ENCODE assay signal across 21 cellular contexts in the genomic region with DNA sequence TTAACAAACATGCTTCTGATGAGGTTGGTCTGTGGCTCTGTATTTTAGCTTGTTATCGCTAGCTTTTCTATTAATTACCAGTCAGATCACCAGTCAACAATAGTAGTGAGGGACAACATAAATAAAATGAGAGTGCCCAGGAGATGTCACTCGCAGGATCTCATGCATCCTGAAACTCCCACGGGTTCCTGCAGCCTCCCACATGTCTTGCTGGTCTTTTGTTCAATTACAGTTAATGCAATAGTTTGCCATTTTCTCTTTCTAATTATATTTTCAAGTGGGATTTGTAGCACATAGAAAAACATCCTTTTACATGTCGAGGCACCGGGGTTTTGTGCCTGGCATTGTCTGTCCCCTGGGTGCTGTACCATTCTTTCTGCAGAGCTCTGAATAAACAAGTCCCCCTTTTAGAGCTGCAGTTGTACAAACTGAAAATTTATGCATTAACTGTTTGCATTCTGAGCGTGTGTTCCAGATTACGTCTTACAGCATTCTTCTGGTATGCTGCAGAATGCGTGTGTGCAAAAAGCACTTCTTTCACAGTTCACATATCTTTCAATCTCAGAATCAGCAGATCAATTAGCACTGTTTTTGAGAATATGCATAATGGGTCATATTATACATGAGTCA. TPM values are rescaled to one million over a fixed set of nuclear protein-coding genes. Genes with fewer than 3 reads are reported as not detected.
DNase-seq lines count a peak whose midpoint lies in the region; ATAC-seq, FAIRE-seq and TF ChIP-seq lines count a peak whose summit lies in the region.
"Had no signal": no experiment of that assay in that cellular context is flagged by ENCODE, and none has a peak within 500 bp of the region (broad histone marks: within the 10 kb centered on the region; RNA-seq: fewer than 3 reads in every experiment).

No MANE protein-coding gene starts in this region.

- no peaks in the 10 kb centered on the region for H3K9me3 Mint-ChIP-seq in brain
- no peaks in the 10 kb centered on the region for H3K9me3 Mint-ChIP-seq in mesothelial cell of epicardium
- H3K9me3 Mint-ChIP-seq: activated naive CD4-positive, alpha-beta T cell treated with anti-CD3 and anti-CD28 coated beads, Interleukin-2, amount 50 U/mL, for 24 hours had no signal

- no peak for TF ChIP-seq CTCF in brain (conservative IDR thresholded peaks at IDR 0.05)
- no peak for TF ChIP-seq CTCF in mesothelial cell of epicardium (IDR thresholded peaks at IDR 0.05; ENCODE audit: unreplicated experiment)
- TF ChIP-seq CTCF in pancreas (IDR thresholded peaks at IDR 0.05): no peak

- no peaks in the 10 kb centered on the region for H3K27me3 ChIP-seq in pancreas
- H3K27me3 ChIP-seq: neutrophil, tibial artery had no signal

- H3K4me3 Mint-ChIP-seq in brain (peak overlapping the region; percentile 41 to 72 (median 65)), mesothelial cell of epicardium (no peak overlapping the region)
- H3K4me3 Mint-ChIP-seq: activated naive CD4-positive, alpha-beta T cell treated with anti-CD3 and anti-CD28 coated beads, Interleukin-2, amount 50 U/mL, for 24 hours had no signal

- H3K27ac Mint-ChIP-seq in brain: peak overlapping the region in 4 of 5 experiments; percentile 53 to 92 (median 77)
- H3K27ac Mint-ChIP-seq in mesothelial cell of epicardium: peak overlapping the region; percentile 71
- H3K27ac Mint-ChIP-seq: activated naive CD4-positive, alpha-beta T cell treated with anti-CD3 and anti-CD28 coated beads, Interleukin-2, amount 50 U/mL, for 24 hours had no signal

- no peak for ATAC-seq in pancreas
- ATAC-seq: activated CD4-positive, CD25-positive, alpha-beta regulatory T cell treated with anti-CD3 and anti-CD28 coated beads, Interleukin-2, amount 50 U/mL, for 24 hours had no signal

- peaks cover 50% of the 10 kb centered on the region for H3K36me3 Mint-ChIP-seq in brain
- peaks cover 40% of the 10 kb centered on the region for H3K36me3 Mint-ChIP-seq in mesothelial cell of epicardium
- H3K36me3 Mint-ChIP-seq: activated naive CD4-positive, alpha-beta T cell treated with anti-CD3 and anti-CD28 coated beads, Interleukin-2, amount 50 U/mL, for 24 hours had no signal

- H3K36me3 ChIP-seq in pancreas: peaks cover 0 to 10% (median 3%) of the 10 kb centered on the region in 3 donors
- H3K36me3 ChIP-seq: neutrophil, tibial artery had no signal

- H3K27me3 Mint-ChIP-seq in brain (peaks cover 4% of the 10 kb centered on the region), mesothelial cell of epicardium (ENCODE audit: low read depth) (no peaks in the 10 kb centered on the region)

- DNase-seq in NCI-H1092 treated with DMSO at 0.1 percent for 48 hours (lab: John Stamatoyannopoulos, UW) (peak; percentile 0), NCI-H1092 (lab: John Stamatoyannopoulos, UW) (no peak), mesothelial cell of epicardium (ENCODE audit: low spot score in 2 of 2, unreplicated experiment in 2 of 2) (no peak), superior temporal gyrus (ENCODE audit: extremely low spot score) (peak; percentile 70), pancreas (no peak)
- no peak for DNase-seq in stimulated activated CD4-positive, alpha-beta T cell treated with anti-CD3 and anti-CD28 coated beads, Interleukin-4, amount 100 ng/mL, for 24 hours
- no peak for DNase-seq in activated CD4-positive, alpha-beta T cell treated with anti-CD3 and anti-CD28 coated beads, Interleukin-2, amount 50 U/mL, for 48 hours
- DNase-seq: activated CD8-positive, alpha-beta memory T cell treated with anti-CD3 and anti-CD28 coated beads for 24 hours; COR-L47; NCI-H2171; T1000; tibial artery had no signal

- intact Hi-C loops in pancreas (cut with DNase I): no loop called here

- H3K4me1 ChIP-seq in pancreas: peaks cover 24 to 65% (median 47%) of the 10 kb centered on the region in 3 donors

- H3K4me3 ChIP-seq in pancreas: no peak overlapping the region
- H3K4me3 ChIP-seq: coronary artery, tibial artery had no signal

- no peaks in the 10 kb centered on the region for H3K9me3 ChIP-seq in pancreas
- H3K9me3 ChIP-seq: neutrophil, tibial artery had no signal

- H3K4me1 Mint-ChIP-seq in brain (peaks cover 93% of the 10 kb centered on the region), mesothelial cell of epicardium (peaks cover 81% of the 10 kb centered on the region)
- H3K4me1 Mint-ChIP-seq: activated naive CD4-positive, alpha-beta T cell treated with anti-CD3 and anti-CD28 coated beads, Interleukin-2, amount 50 U/mL, for 24 hours had no signal

- H3K27ac ChIP-seq in pancreas: no peak overlapping the region
- H3K27ac ChIP-seq: 22Rv1, coronary artery, KMS-11, neutrophil, tibial artery had no signal

- 42 to 47% methylated on average over 8 of the region's 8 CpGs for WGBS in pancreas, 2 donors

- no peak for FAIRE-seq in pancreas (lab: Jason Lieb, UNC)
- FAIRE-seq: endothelial cell of umbilical vein, RCC 7860 had no signal

RNA-seq across cellular contexts. Expression of a gene that starts 27.4 kb away (rescaled TPM):
- 3.5 TPM for polyA plus RNA-seq in brain (ENCODE audit: insufficient read depth, low read depth, low replicate concordance)
- 305 to 324 TPM (median 317 TPM) in 3 replicates for total RNA-seq in mesothelial cell of epicardium
- total RNA-seq in pancreas: 100 to 1,000 TPM in 1 of 6 donors, 10 to 100 TPM in 5; 48.6 to 129 (median 60.3) TPM
- polyA plus RNA-seq in pancreas: 10 to 100 TPM; 41.3 to 57.7 TPM

Comparison
In these comparisons a context has a peak if more than half of its experiments do, and no peak if none do; other contexts are left out.
1. DNase-seq: peak in NCI-H1092 treated with DMSO at 0.1 percent for 48 hours (single experiment) and superior temporal gyrus (single experiment); none in NCI-H1092 (single experiment), mesothelial cell of epicardium (0 of 2), stimulated activated CD4-positive, alpha-beta T cell treated with anti-CD3 and anti-CD28 coated beads, Interleukin-4, amount 100 ng/mL, for 24 hours (single experiment), pancreas (0 of 6) and activated CD4-positive, alpha-beta T cell treated with anti-CD3 and anti-CD28 coated beads, Interleukin-2, amount 50 U/mL, for 48 hours (0 of 2).